13 cellular contexts compared by ENCODE assay signal in the genomic region with DNA sequence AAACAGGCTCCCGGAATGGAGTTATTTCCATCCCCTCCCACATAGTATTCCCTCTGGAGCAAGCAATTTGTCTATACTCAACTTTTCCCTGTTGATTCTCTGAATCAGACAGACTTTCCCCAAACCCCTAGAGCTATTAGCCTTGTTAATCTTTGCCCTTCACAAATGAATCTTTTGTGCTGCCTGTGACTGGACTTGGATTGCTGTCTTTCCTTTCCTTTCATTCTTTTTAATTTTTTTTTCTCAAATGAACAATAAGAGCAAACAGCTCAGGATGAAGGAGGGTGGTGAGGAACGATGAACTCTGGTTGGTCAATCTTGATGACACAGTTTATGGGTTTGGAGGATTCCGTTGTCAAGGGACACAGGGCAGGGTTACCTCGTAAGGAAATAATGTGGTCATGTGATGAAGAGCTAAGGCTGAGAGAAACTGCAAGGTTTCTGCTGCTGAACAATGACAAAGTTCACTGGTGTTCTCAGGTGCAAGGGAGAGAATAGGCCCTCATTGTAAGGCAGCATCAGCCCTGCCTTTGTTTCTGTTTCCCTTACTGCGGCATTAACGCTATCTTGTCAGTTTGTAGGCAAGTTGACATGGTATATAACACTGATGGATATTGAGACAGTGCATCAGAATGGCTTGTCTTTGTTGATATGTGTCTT.
A peak's percentile ranks its signal among the peaks of the same experiment; 100 is the strongest.
DNase-seq lines count a peak whose midpoint lies in the region; ATAC-seq and TF ChIP-seq lines count a peak whose summit lies in the region.
"Had no signal": no experiment of that assay in that cellular context is flagged by ENCODE, and none has a peak within 500 bp of the region (broad histone marks: within the 10 kb centered on the region; RNA-seq: fewer than 3 reads in every experiment).

No MANE protein-coding gene starts in this region.

- no peak for TF ChIP-seq EP300 in gastroesophageal sphincter (IDR thresholded peaks at IDR 0.05)

- H3K27ac Mint-ChIP-seq in Calu3 (ENCODE audit: unreplicated experiment) = no peak overlapping the region
- H3K27ac Mint-ChIP-seq: HFFc6 had no signal

- in situ Hi-C loops in brain microvascular endothelial cell (cut with HindIII; ENCODE audit: low pct_ligation_motif_present, low sequenced_read_pairs) = no loop called here

- TF ChIP-seq POLR2A in gastroesophageal sphincter (IDR thresholded peaks at IDR 0.05) = no peak

- no peak for TF ChIP-seq CTCF in Calu3 (IDR thresholded peaks at IDR 0.05; ENCODE audit: unreplicated experiment)
- no peak for TF ChIP-seq CTCF in MM.1S (IDR thresholded peaks at IDR 0.05; ENCODE audit: low read length)
- no peak for TF ChIP-seq CTCF in brain microvascular endothelial cell (IDR thresholded peaks at IDR 0.05; ENCODE audit: low read depth, low read length, missing control alignments)
- no peak for TF ChIP-seq CTCF in gastroesophageal sphincter (IDR thresholded peaks at IDR 0.05)

- ATAC-seq in aorta (ENCODE audit: low FRiP score) (no peak), HG02970 (IDR thresholded peaks at IDR 0.05; ENCODE audit: low FRiP score, unreplicated experiment) (no peak), gastroesophageal sphincter (no peak)

- H3K4me2 ChIP-seq in MM.1S (ENCODE audit: low read depth, low read length) = peak overlapping the region; percentile 38

- no peaks in the 10 kb centered on the region for H3K36me3 Mint-ChIP-seq in Calu3 (ENCODE audit: insufficient read depth, unreplicated experiment)

- BruUV-seq in Calu3 (replicated peaks; lab: Mats Ljungman, UMichigan) = no TSS peak

- intact Hi-C loops in Calu3 (cut with micrococcal nuclease; ENCODE audit: unreplicated experiment) = no loop called here
- intact Hi-C loops in aorta (cut with DNase I) = no loop called here

- CTCF ChIA-PET in Calu3 (lab: Charles Lee) = interaction anchor here (1.3 kb wide), 1 partner anchor 9 kb away, joined by 5 read pairs; no protein-coding TSS in a partner anchor

- H4K20me1 ChIP-seq in MM.1S (ENCODE audit: insufficient read depth, low read length) = no peaks in the 10 kb centered on the region

- DNase-seq in Calu3 (peak; percentile 13), MM.1S (peak; percentile 64), brain microvascular endothelial cell (peak; percentile 29), left kidney (ENCODE audit: low read depth, low spot score) (peak; percentile 29), aorta (no peak), SKM-1 treated with dmso at 0.1 percent for 144 hours (lab: John Stamatoyannopoulos, UW; ENCODE audit: unreplicated experiment) (no peak)
- DNase-seq: activated T-cell treated with anti-CD3 and anti-CD28 coated beads for 4 hours, HFFc6, left cardiac atrium, retina, trophoblast cell had no signal

- no peaks in the 10 kb centered on the region for H3K9me3 Mint-ChIP-seq in Calu3 (ENCODE audit: low read depth, unreplicated experiment)

- WGBS in aorta, 2 donors = 37 to 41% methylated on average over 6 of the region's 6 CpGs
- WGBS in gastroesophageal sphincter (ENCODE audit: low coverage in 1 of 2), 2 donors = 53 to 55% methylated on average over 5 to 6 of the region's 6 CpGs

- H3K4me3 Mint-ChIP-seq in Calu3 (ENCODE audit: low read depth, unreplicated experiment) = no peak overlapping the region
- H3K4me3 Mint-ChIP-seq: HFFc6 had no signal

- H3F3A ChIP-seq in MM.1S (ENCODE audit: insufficient read depth, low read length) = no peaks in the 10 kb centered on the region

- peak overlapping the region; percentile 31; the same call in 1 of the 2 replicates for H2AFZ ChIP-seq in MM.1S (ENCODE audit: low read length)

- no peaks in the 10 kb centered on the region for H3K79me2 ChIP-seq in MM.1S (ENCODE audit: low read length)

- H3K9ac ChIP-seq in MM.1S (ENCODE audit: low read length) = peak overlapping the region; percentile 18; the same call in 1 of the 2 replicates

- peaks cover 12% of the 10 kb centered on the region for H3K4me1 Mint-ChIP-seq in Calu3 (ENCODE audit: low read depth, unreplicated experiment)

- H3K36me3 ChIP-seq in MM.1S (replicated peaks; ENCODE audit: insufficient read depth, low read length) = no peaks in the 10 kb centered on the region
- H3K36me3 ChIP-seq in brain microvascular endothelial cell (replicated peaks) = no peaks in the 10 kb centered on the region
- no peaks in the 10 kb centered on the region for H3K36me3 ChIP-seq in aorta (ENCODE audit: control insufficient read depth in 1 of 2, insufficient read depth in 2 of 2, low read length in 1 of 2)
- H3K36me3 ChIP-seq in gastroesophageal sphincter = no peaks in the 10 kb centered on the region

- H3K4me3 ChIP-seq in MM.1S (ENCODE audit: low read length) (no peak overlapping the region; the same call in 1 of the 2 replicates), brain microvascular endothelial cell (ENCODE audit: low read depth, low read length) (no peak overlapping the region), aorta (ENCODE audit: low read length in 2 of 2) (no peak overlapping the region), gastroesophageal sphincter (no peak overlapping the region)

- H3K9me2 ChIP-seq in MM.1S (replicated peaks; ENCODE audit: insufficient read depth, low read length) = no peaks in the 10 kb centered on the region

- H3K4me1 ChIP-seq in MM.1S (ENCODE audit: low read length) (peaks cover 17% of the 10 kb centered on the region; the same call in 1 of the 2 replicates), aorta (ENCODE audit: control insufficient read depth in 1 of 2, insufficient read depth in 2 of 2, low read length in 2 of 2) (no peaks in the 10 kb centered on the region), gastroesophageal sphincter (no peaks in the 10 kb centered on the region)

- H3K27ac ChIP-seq in MM.1S (ENCODE audit: low read length) (peak overlapping the region; percentile 52; the same call in 1 of the 2 replicates), brain microvascular endothelial cell (no peak overlapping the region), aorta (ENCODE audit: low read depth in 1 of 2, low read length in 2 of 2) (no peak overlapping the region), gastroesophageal sphincter (no peak overlapping the region)

- no peaks in the 10 kb centered on the region for H3K27me3 Mint-ChIP-seq in Calu3 (ENCODE audit: unreplicated experiment)

- H3K9me3 ChIP-seq in MM.1S (replicated peaks; ENCODE audit: insufficient read depth, low read length) (no peaks in the 10 kb centered on the region), aorta (ENCODE audit: control insufficient read depth, low read length) (no peaks in the 10 kb centered on the region), gastroesophageal sphincter (no peaks in the 10 kb centered on the region)

- no peaks in the 10 kb centered on the region for H3K27me3 ChIP-seq in MM.1S (replicated peaks; ENCODE audit: insufficient read depth, low read length)
- H3K27me3 ChIP-seq in brain microvascular endothelial cell (replicated peaks) = no peaks in the 10 kb centered on the region
- H3K27me3 ChIP-seq in aorta (ENCODE audit: control insufficient read depth in 1 of 2, insufficient read depth in 2 of 2, low read length in 1 of 2) = peaks cover 0 to 1% of the 10 kb centered on the region in 2 donors
- H3K27me3 ChIP-seq in gastroesophageal sphincter = no peaks in the 10 kb centered on the region

Comparison
In these comparisons a context has a peak if more than half of its experiments do, and no peak if none do; other contexts are left out.
1. DNase-seq: peak in Calu3 (single experiment), MM.1S (single experiment), brain microvascular endothelial cell (single experiment) and left kidney (single experiment); none in aorta (0 of 2) and SKM-1 treated with dmso at 0.1 percent for 144 hours (single experiment).